ENCODE assay signal across 10 cellular contexts in genomic region chr6:446418-447366, GRCh38. TPM values are rescaled to one million over a fixed set of nuclear protein-coding genes. Genes with fewer than 3 reads are reported as not detected.
A peak's percentile ranks its signal among the peaks of the same experiment; 100 is the strongest.
DNase-seq lines count a peak whose midpoint lies in the region; ATAC-seq and TF ChIP-seq lines count a peak whose summit lies in the region.
"Had no signal": no experiment of that assay in that cellular context is flagged by ENCODE, and none has a peak within 500 bp of the region (broad histone marks: within the 10 kb centered on the region; RNA-seq: fewer than 3 reads in every experiment).

No MANE protein-coding gene starts in this region.

- no peaks in the 10 kb centered on the region for H3K9me3 Mint-ChIP-seq in CD4-positive, alpha-beta memory T cell
- H3K9me3 Mint-ChIP-seq in activated CD4-positive, alpha-beta T cell treated with anti-CD3 and anti-CD28 coated beads for 36 hours (ENCODE audit: low read depth) = no peaks in the 10 kb centered on the region
- H3K9me3 Mint-ChIP-seq in activated naive CD8-positive, alpha-beta T cell (ENCODE audit: low read depth) = no peaks in the 10 kb centered on the region

- H3K4me1 ChIP-seq in CD4-positive, alpha-beta memory T cell (ENCODE audit: insufficient read depth, low read length) = peaks cover 53% of the 10 kb centered on the region
- no peaks in the 10 kb centered on the region for H3K4me1 ChIP-seq in colonic mucosa
- H3K4me1 ChIP-seq: right lobe of liver had no signal

- H3K4me3 Mint-ChIP-seq in CD4-positive, alpha-beta memory T cell = peak overlapping the region; percentile 78 to 92 (median 82)
- peak overlapping the region; percentile 65 for H3K4me3 Mint-ChIP-seq in activated CD4-positive, alpha-beta T cell treated with anti-CD3 and anti-CD28 coated beads for 36 hours
- H3K4me3 Mint-ChIP-seq in activated naive CD8-positive, alpha-beta T cell = peak overlapping the region; percentile 76

- no peaks in the 10 kb centered on the region for H3K9me3 ChIP-seq in CD4-positive, alpha-beta memory T cell (ENCODE audit: control insufficient read depth in 1 of 2, low read length in 2 of 2)
- no peaks in the 10 kb centered on the region for H3K9me3 ChIP-seq in colonic mucosa
- H3K9me3 ChIP-seq: right lobe of liver had no signal

- POLR2A ChIA-PET in CD4-positive, alpha-beta memory T cell (lab: Charles Lee; ENCODE audit: partially characterized antibody) = interaction anchor here (1.0 to 3.5 kb wide), 13 partner anchors 8 to 251 kb away, joined by 3 to 47 read pairs (median 4); partner anchors contain the start of genes DUSP22, EXOC2 and IRF4
- POLR2A ChIA-PET in activated CD4-positive, alpha-beta T cell treated with anti-CD3 and anti-CD28 coated beads for 36 hours (lab: Charles Lee) = interaction anchor here (0.6 to 1.9 kb wide), 20 partner anchors 12 to 231 kb away, joined by 3 to 23 read pairs (median 5); partner anchors contain the start of gene IRF4

- intact Hi-C loops in CD4-positive, alpha-beta memory T cell (cut with micrococcal nuclease) = loop anchor here (1.0 to 5.0 kb wide), 4 partner anchors 46 to 259 kb away; partner anchors contain the start of gene DUSP22
- intact Hi-C loops in activated CD4-positive, alpha-beta T cell treated with anti-CD3 and anti-CD28 coated beads for 36 hours (cut with DNase I, micrococcal nuclease) = loop anchor here (1.0 to 5.0 kb wide), 15 partner anchors 14 to 257 kb away; partner anchors contain the start of gene IRF4 (in 1 of the 2)
- intact Hi-C loops in colonic mucosa (cut with DNase I) = no loop called here

- ATAC-seq in activated CD4-positive, alpha-beta T cell treated with anti-CD3 and anti-CD28 coated beads for 36 hours = peak; percentile 77
- no peak for ATAC-seq in HG02885 (IDR thresholded peaks at IDR 0.05; ENCODE audit: poor library complexity, unreplicated experiment)

- peaks cover 0 to 2% of the 10 kb centered on the region in 2 donors for H3K36me3 Mint-ChIP-seq in CD4-positive, alpha-beta memory T cell
- peaks cover 4% of the 10 kb centered on the region for H3K36me3 Mint-ChIP-seq in activated CD4-positive, alpha-beta T cell treated with anti-CD3 and anti-CD28 coated beads for 36 hours (ENCODE audit: low read depth)
- peaks cover 2% of the 10 kb centered on the region for H3K36me3 Mint-ChIP-seq in activated naive CD8-positive, alpha-beta T cell

- peak overlapping the region; percentile 81 to 95 (median 88) for H3K27ac Mint-ChIP-seq in CD4-positive, alpha-beta memory T cell
- peak overlapping the region; percentile 90 for H3K27ac Mint-ChIP-seq in activated CD4-positive, alpha-beta T cell treated with anti-CD3 and anti-CD28 coated beads for 36 hours
- H3K27ac Mint-ChIP-seq in activated naive CD8-positive, alpha-beta T cell = peak overlapping the region; percentile 98

- no peak for TF ChIP-seq CTCF in colonic mucosa (IDR thresholded peaks at IDR 0.05)

- peak overlapping the region; percentile 28 to 60 for H3K4me3 ChIP-seq in CD4-positive, alpha-beta memory T cell (ENCODE audit: low read length in 2 of 2)
- H3K4me3 ChIP-seq in colonic mucosa = no peak overlapping the region
- H3K4me3 ChIP-seq: right lobe of liver had no signal

- H3K27me3 ChIP-seq in CD4-positive, alpha-beta memory T cell (ENCODE audit: insufficient read depth, low read length) = no peaks in the 10 kb centered on the region
- H3K27me3 ChIP-seq in colonic mucosa = no peaks in the 10 kb centered on the region
- H3K27me3 ChIP-seq: right lobe of liver had no signal

- H3K9ac ChIP-seq in colonic mucosa (ENCODE audit: low read depth in 2 of 2, low read length in 2 of 2) = no peak overlapping the region

- H3K36me3 ChIP-seq in CD4-positive, alpha-beta memory T cell (ENCODE audit: insufficient read depth, low read length) = no peaks in the 10 kb centered on the region
- no peaks in the 10 kb centered on the region for H3K36me3 ChIP-seq in colonic mucosa
- H3K36me3 ChIP-seq: right lobe of liver had no signal

- H3K27ac ChIP-seq in CD4-positive, alpha-beta memory T cell (ENCODE audit: low read depth, low read length) = peak overlapping the region; percentile 54
- H3K27ac ChIP-seq in colonic mucosa = no peak overlapping the region
- H3K27ac ChIP-seq: right lobe of liver had no signal

- peaks cover 0 to 2% of the 10 kb centered on the region in 2 donors for H3K27me3 Mint-ChIP-seq in CD4-positive, alpha-beta memory T cell
- H3K27me3 Mint-ChIP-seq in activated CD4-positive, alpha-beta T cell treated with anti-CD3 and anti-CD28 coated beads for 36 hours = no peaks in the 10 kb centered on the region
- no peaks in the 10 kb centered on the region for H3K27me3 Mint-ChIP-seq in activated naive CD8-positive, alpha-beta T cell

- peaks cover 33 to 54% (median 48%) of the 10 kb centered on the region in 4 donors for H3K4me1 Mint-ChIP-seq in CD4-positive, alpha-beta memory T cell
- peaks cover 52% of the 10 kb centered on the region for H3K4me1 Mint-ChIP-seq in activated CD4-positive, alpha-beta T cell treated with anti-CD3 and anti-CD28 coated beads for 36 hours
- H3K4me1 Mint-ChIP-seq in activated naive CD8-positive, alpha-beta T cell (ENCODE audit: low read depth) = peaks cover 61% of the 10 kb centered on the region

- CTCF ChIA-PET in CD4-positive, alpha-beta memory T cell (lab: Charles Lee; ENCODE audit: partially characterized antibody) = interaction anchor here (1.0 to 2.8 kb wide), 11 partner anchors 27 to 111 kb away, joined by 3 to 16 read pairs (median 5); partner anchors contain the start of gene IRF4
- CTCF ChIA-PET in activated CD4-positive, alpha-beta T cell treated with anti-CD3 and anti-CD28 coated beads for 36 hours (lab: Charles Lee) = interaction anchor here (0.6 to 3.7 kb wide), 13 partner anchors 11 to 111 kb away, joined by 3 to 24 read pairs (median 4); no protein-coding TSS in a partner anchor

- peak; percentile 67 to 96 (median 76) for DNase-seq in CD4-positive, alpha-beta memory T cell
- DNase-seq in activated CD4-positive, alpha-beta T cell treated with anti-CD3 and anti-CD28 coated beads for 36 hours = peak; percentile 96
- DNase-seq in stimulated activated CD4-positive, alpha-beta T cell treated with anti-CD3 and anti-CD28 coated beads, Interleukin-2, amount 100 ng/mL, for 48 hours = peak; percentile 82 to 85
- DNase-seq in NCI-H82 treated with DMSO at 0.1 percent for 48 hours (lab: John Stamatoyannopoulos, UW; ENCODE audit: unreplicated experiment) = no peak
- DNase-seq in colonic mucosa = no peak
- DNase-seq in kidney tubule cell (ENCODE audit: low spot score) = no peak
- DNase-seq: NCI-H748 treated with DMSO at 0.1 percent for 48 hours, right lobe of liver had no signal

RNA-seq across cellular contexts. Expression of gene IRF4, which starts 55.1 kb away (rescaled TPM):
- total RNA-seq in CD4-positive, alpha-beta memory T cell = 1 to 10 TPM; 8.5 to 8.6 TPM
- 1 to 10 TPM; 2.7 to 5.7 TPM for polyA plus RNA-seq in CD4-positive, alpha-beta memory T cell
- total RNA-seq in activated CD4-positive, alpha-beta T cell treated with anti-CD3 and anti-CD28 coated beads for 36 hours = 100 to 1,000 TPM; 601 to 617 TPM
- 1 to 10 TPM; 4.7 to 8.8 TPM for total RNA-seq in colonic mucosa

Comparison
In these comparisons a context has a peak if more than half of its experiments do, and no peak if none do; other contexts are left out.
1. DNase-seq: peak in CD4-positive, alpha-beta memory T cell (5 of 5), activated CD4-positive, alpha-beta T cell treated with anti-CD3 and anti-CD28 coated beads for 36 hours (single experiment) and stimulated activated CD4-positive, alpha-beta T cell treated with anti-CD3 and anti-CD28 coated beads, Interleukin-2, amount 100 ng/mL, for 48 hours (2 of 2); none in NCI-H82 treated with DMSO at 0.1 percent for 48 hours (single experiment), colonic mucosa (single experiment) and kidney tubule cell (single experiment).
2. RNA of gene IRF4, which starts 55.1 kb away (total RNA-seq): 601 to 617 TPM in activated CD4-positive, alpha-beta T cell treated with anti-CD3 and anti-CD28 coated beads for 36 hours; 4.7 to 8.8 TPM in colonic mucosa and 8.5 to 8.6 TPM in CD4-positive, alpha-beta memory T cell; every median in the first group is over 10 times any median in the second.
3. Peak in every context shown above with its lines, with median percentiles within 50 percentile points of each other: H3K27ac Mint-ChIP-seq and H3K4me3 Mint-ChIP-seq.